In the genomic region with DNA sequence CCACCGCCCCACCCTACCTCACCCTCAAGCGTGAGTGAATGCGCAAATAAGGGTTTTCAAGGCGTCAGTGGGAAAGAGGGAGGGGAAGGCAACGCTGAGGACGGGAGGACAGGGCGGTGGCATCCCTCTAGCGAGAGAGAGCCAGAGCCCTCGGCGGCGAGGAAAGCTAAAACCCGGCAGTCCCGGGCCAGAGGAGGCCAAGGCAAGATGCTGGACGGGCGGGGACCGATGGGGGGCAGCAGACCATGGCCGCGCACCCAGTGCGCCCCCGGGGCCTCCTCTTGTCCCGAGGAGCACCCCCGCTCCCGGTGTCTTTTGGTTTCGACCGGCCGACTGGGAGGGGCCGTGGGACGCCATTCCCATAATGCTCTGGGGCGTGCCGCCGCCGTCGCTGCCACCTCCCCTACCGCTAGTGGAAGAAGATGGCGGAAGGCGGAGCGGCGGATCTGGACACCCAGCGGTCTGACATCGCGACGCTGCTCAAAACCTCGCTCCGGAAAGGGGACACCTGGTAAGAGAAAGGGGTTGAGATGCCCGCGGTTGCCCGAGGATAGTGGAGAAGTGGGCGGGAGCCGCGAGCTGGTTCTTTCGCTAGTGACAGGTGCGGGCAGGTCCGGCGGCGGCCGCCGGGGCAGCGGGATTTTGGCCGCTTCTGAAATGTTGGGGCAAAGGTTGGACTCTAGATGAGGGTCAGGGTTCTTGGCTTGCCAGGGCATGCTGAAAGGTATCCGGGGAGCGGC, we compare ENCODE assay signal across 1 cellular context.
TF ChIP-seq lines count a peak whose summit lies in the region.

A gene (plus strand): TSS at position 412 of the 740 bp plus-strand sequence. CDS start 11 bp downstream, at position 423.

TF ChIP-seq in HepG2, 621 proteins besides CTCF, POLR2A, EP300 and RAD21 (continued from another document and continues in another):
- TF ChIP-seq, protein P1, sequence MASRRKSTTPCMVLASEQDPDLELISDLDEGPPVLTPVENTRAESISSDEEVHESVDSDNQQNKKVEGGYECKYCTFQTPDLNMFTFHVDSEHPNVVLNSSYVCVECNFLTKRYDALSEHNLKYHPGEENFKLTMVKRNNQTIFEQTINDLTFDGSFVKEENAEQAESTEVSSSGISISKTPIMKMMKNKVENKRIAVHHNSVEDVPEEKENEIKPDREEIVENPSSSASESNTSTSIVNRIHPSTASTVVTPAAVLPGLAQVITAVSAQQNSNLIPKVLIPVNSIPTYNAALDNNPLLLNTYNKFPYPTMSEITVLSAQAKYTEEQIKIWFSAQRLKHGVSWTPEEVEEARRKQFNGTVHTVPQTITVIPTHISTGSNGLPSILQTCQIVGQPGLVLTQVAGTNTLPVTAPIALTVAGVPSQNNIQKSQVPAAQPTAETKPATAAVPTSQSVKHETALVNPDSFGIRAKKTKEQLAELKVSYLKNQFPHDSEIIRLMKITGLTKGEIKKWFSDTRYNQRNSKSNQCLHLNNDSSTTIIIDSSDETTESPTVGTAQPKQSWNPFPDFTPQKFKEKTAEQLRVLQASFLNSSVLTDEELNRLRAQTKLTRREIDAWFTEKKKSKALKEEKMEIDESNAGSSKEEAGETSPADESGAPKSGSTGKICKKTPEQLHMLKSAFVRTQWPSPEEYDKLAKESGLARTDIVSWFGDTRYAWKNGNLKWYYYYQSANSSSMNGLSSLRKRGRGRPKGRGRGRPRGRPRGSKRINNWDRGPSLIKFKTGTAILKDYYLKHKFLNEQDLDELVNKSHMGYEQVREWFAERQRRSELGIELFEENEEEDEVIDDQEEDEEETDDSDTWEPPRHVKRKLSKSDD (CRISPR knock-in tag; IDR thresholded peaks at IDR 0.05; ENCODE audit: low read depth): peak; percentile 87
- TF ChIP-seq NFE2L1 (CRISPR knock-in tag; IDR thresholded peaks at IDR 0.05; ENCODE audit: borderline replicate concordance): no peak
- no peak for TF ChIP-seq ZNF256 (CRISPR knock-in tag; conservative IDR thresholded peaks at IDR 0.05)
- 0 out of 2 replicates have a peak, but pooled peaks have one; percentile 44 for TF ChIP-seq ZNF24 (IDR thresholded peaks at IDR 0.05)
- peak; percentile 83; the same call in 1 of the 2 replicates for TF ChIP-seq HDAC1 (CRISPR knock-in tag; IDR thresholded peaks at IDR 0.05)
- TF ChIP-seq RFX1 (IDR thresholded peaks at IDR 0.05): no peak
- TF ChIP-seq GATA4 (IDR thresholded peaks at IDR 0.05; ENCODE audit: borderline replicate concordance, low read depth): peak; percentile 47
- TF ChIP-seq, protein P2, sequence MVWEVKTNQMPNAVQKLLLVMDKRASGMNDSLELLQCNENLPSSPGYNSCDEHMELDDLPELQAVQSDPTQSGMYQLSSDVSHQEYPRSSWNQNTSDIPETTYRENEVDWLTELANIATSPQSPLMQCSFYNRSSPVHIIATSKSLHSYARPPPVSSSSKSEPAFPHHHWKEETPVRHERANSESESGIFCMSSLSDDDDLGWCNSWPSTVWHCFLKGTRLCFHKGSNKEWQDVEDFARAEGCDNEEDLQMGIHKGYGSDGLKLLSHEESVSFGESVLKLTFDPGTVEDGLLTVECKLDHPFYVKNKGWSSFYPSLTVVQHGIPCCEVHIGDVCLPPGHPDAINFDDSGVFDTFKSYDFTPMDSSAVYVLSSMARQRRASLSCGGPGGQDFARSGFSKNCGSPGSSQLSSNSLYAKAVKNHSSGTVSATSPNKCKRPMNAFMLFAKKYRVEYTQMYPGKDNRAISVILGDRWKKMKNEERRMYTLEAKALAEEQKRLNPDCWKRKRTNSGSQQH (CRISPR knock-in tag; IDR thresholded peaks at IDR 0.05; ENCODE audit: low read depth): no peak
- TF ChIP-seq RBM39 (IDR thresholded peaks at IDR 0.05; ENCODE audit: low read depth, low read length, poor library complexity, severe bottlenecking): peak; percentile 90
- TF ChIP-seq ZNF629 (CRISPR knock-in tag; conservative IDR thresholded peaks at IDR 0.05): no peak
- TF ChIP-seq PTBP1 (IDR thresholded peaks at IDR 0.05; ENCODE audit: low read depth, low read length, poor library complexity, severe bottlenecking): peak; percentile 31
- TF ChIP-seq RAD51 (IDR thresholded peaks at IDR 0.05; ENCODE audit: borderline replicate concordance): no peak
- peak; percentile 37; the same call in 1 of the 2 replicates for TF ChIP-seq ZNF264 (CRISPR knock-in tag; IDR thresholded peaks at IDR 0.05)
- TF ChIP-seq FOSL1 (CRISPR knock-in tag; IDR thresholded peaks at IDR 0.05; ENCODE audit: borderline replicate concordance): no peak
- peak; percentile 81 for TF ChIP-seq ZNF883 (CRISPR knock-in tag; IDR thresholded peaks at IDR 0.05; ENCODE audit: not compliant biosample characterization)
- TF ChIP-seq TEAD3 (CRISPR knock-in tag; optimal IDR thresholded peaks at IDR 0.05; ENCODE audit: borderline replicate concordance): peak; percentile 57
- TF ChIP-seq ZNF282 (IDR thresholded peaks at IDR 0.05; ENCODE audit: partially characterized antibody): no peak
- TF ChIP-seq RXRA (CRISPR knock-in tag; IDR thresholded peaks at IDR 0.05): peak; percentile 77
- peak; percentile 94 for TF ChIP-seq KMT2A (CRISPR knock-in tag; IDR thresholded peaks at IDR 0.05)
- TF ChIP-seq, protein P3, sequence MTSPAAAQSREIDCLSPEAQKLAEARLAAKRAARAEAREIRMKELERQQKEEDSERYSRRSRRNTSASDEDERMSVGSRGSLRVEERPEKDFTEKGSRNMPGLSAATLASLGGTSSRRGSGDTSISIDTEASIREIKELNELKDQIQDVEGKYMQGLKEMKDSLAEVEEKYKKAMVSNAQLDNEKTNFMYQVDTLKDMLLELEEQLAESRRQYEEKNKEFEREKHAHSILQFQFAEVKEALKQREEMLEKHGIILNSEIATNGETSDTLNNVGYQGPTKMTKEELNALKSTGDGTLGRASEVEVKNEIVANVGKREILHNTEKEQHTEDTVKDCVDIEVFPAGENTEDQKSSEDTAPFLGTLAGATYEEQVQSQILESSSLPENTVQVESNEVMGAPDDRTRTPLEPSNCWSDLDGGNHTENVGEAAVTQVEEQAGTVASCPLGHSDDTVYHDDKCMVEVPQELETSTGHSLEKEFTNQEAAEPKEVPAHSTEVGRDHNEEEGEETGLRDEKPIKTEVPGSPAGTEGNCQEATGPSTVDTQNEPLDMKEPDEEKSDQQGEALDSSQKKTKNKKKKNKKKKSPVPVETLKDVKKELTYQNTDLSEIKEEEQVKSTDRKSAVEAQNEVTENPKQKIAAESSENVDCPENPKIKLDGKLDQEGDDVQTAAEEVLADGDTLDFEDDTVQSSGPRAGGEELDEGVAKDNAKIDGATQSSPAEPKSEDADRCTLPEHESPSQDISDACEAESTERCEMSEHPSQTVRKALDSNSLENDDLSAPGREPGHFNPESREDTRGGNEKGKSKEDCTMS (CRISPR knock-in tag; conservative IDR thresholded peaks at IDR 0.05): no peak
- no peak; the same call in 1 of the 2 replicates for TF ChIP-seq ZNF713 (CRISPR knock-in tag; IDR thresholded peaks at IDR 0.05)
- TF ChIP-seq ZNF20 (CRISPR knock-in tag; IDR thresholded peaks at IDR 0.05): no peak
- TF ChIP-seq, protein P4, sequence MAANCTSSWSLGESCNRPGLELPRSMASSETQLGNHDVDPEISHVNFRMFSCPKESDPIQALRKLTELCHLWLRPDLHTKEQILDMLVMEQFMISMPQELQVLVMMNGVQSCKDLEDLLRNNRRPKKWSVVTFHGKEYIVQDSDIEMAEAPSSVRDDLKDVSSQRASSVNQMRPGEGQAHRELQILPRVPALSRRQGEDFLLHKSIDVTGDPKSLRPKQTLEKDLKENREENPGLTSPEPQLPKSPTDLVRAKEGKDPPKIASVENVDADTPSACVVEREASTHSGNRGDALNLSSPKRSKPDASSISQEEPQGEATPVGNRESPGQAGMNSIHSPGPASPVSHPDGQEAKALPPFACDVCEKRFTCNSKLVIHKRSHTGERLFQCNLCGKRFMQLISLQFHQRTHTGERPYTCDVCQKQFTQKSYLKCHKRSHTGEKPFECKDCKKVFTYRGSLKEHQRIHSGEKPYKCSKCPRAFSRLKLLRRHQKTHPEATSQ (CRISPR knock-in tag; IDR thresholded peaks at IDR 0.05; ENCODE audit: borderline replicate concordance): peak; percentile 99; the same call in 1 of the 2 replicates
- 0 out of 2 replicates have a peak, but pooled peaks have one; percentile 3 for TF ChIP-seq NKX3-1 (CRISPR knock-in tag; IDR thresholded peaks at IDR 0.05)
- TF ChIP-seq ZNF660 (CRISPR knock-in tag; IDR thresholded peaks at IDR 0.05; ENCODE audit: borderline replicate concordance, low read depth): no peak
- 0 out of 2 replicates have a peak, but pooled peaks have one; percentile 29 for TF ChIP-seq GLI4 (CRISPR knock-in tag; IDR thresholded peaks at IDR 0.05; ENCODE audit: borderline replicate concordance)
- TF ChIP-seq ZNF253 (CRISPR knock-in tag; IDR thresholded peaks at IDR 0.05; ENCODE audit: borderline replicate concordance): no peak
- peak; percentile 65; the same call in 1 of the 2 replicates for TF ChIP-seq ZBTB7A (CRISPR knock-in tag; IDR thresholded peaks at IDR 0.05)
- TF ChIP-seq, protein P5, sequence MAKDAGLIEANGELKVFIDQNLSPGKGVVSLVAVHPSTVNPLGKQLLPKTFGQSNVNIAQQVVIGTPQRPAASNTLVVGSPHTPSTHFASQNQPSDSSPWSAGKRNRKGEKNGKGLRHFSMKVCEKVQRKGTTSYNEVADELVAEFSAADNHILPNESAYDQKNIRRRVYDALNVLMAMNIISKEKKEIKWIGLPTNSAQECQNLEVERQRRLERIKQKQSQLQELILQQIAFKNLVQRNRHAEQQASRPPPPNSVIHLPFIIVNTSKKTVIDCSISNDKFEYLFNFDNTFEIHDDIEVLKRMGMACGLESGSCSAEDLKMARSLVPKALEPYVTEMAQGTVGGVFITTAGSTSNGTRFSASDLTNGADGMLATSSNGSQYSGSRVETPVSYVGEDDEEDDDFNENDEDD (CRISPR knock-in tag; IDR thresholded peaks at IDR 0.05; ENCODE audit: borderline replicate concordance): peak; percentile 18; the same call in 1 of the 2 replicates
- TF ChIP-seq ELF3 (CRISPR knock-in tag; IDR thresholded peaks at IDR 0.05): peak; percentile 76
- TF ChIP-seq, protein P6, sequence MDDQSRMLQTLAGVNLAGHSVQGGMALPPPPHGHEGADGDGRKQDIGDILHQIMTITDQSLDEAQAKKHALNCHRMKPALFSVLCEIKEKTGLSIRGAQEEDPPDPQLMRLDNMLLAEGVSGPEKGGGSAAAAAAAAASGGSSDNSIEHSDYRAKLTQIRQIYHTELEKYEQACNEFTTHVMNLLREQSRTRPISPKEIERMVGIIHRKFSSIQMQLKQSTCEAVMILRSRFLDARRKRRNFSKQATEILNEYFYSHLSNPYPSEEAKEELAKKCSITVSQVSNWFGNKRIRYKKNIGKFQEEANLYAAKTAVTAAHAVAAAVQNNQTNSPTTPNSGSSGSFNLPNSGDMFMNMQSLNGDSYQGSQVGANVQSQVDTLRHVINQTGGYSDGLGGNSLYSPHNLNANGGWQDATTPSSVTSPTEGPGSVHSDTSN (CRISPR knock-in tag; IDR thresholded peaks at IDR 0.05; ENCODE audit: borderline replicate concordance): no peak
- TF ChIP-seq NFIB (CRISPR knock-in tag; IDR thresholded peaks at IDR 0.05; ENCODE audit: borderline replicate concordance): no peak
- TF ChIP-seq SSRP1 (CRISPR knock-in tag; IDR thresholded peaks at IDR 0.05): 0 out of 2 replicates have a peak, but pooled peaks have one; percentile 9
- TF ChIP-seq CREB1 (IDR thresholded peaks at IDR 0.05): peak; percentile 29; the same call in 1 of the 2 replicates
- TF ChIP-seq CREB1 (CRISPR knock-in tag; IDR thresholded peaks at IDR 0.05): peak; percentile 61; the same call in 1 of the 2 replicates
- peak; percentile 57; the same call in 1 of the 2 replicates for TF ChIP-seq ZNF776 (CRISPR knock-in tag; IDR thresholded peaks at IDR 0.05)
- TF ChIP-seq ZNF10 (CRISPR knock-in tag; IDR thresholded peaks at IDR 0.05; ENCODE audit: borderline replicate concordance, low read depth): no peak
- TF ChIP-seq ARNT (IDR thresholded peaks at IDR 0.05): no peak
- TF ChIP-seq MTA3 (CRISPR knock-in tag; IDR thresholded peaks at IDR 0.05): no peak
- TF ChIP-seq, protein P7, sequence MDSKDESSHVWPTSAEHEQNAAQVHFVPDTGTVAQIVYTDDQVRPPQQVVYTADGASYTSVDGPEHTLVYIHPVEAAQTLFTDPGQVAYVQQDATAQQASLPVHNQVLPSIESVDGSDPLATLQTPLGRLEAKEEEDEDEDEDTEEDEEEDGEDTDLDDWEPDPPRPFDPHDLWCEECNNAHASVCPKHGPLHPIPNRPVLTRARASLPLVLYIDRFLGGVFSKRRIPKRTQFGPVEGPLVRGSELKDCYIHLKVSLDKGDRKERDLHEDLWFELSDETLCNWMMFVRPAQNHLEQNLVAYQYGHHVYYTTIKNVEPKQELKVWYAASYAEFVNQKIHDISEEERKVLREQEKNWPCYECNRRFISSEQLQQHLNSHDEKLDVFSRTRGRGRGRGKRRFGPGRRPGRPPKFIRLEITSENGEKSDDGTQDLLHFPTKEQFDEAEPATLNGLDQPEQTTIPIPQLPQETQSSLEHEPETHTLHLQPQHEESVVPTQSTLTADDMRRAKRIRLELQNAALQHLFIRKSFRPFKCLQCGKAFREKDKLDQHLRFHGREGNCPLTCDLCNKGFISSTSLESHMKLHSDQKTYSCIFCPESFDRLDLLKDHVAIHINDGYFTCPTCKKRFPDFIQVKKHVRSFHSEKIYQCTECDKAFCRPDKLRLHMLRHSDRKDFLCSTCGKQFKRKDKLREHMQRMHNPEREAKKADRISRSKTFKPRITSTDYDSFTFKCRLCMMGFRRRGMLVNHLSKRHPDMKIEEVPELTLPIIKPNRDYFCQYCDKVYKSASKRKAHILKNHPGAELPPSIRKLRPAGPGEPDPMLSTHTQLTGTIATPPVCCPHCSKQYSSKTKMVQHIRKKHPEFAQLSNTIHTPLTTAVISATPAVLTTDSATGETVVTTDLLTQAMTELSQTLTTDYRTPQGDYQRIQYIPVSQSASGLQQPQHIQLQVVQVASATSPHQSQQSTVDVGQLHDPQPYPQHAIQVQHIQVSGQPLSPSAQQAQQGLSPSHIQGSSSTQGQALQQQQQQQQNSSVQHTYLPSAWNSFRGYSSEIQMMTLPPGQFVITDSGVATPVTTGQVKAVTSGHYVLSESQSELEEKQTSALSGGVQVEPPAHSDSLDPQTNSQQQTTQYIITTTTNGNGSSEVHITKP (CRISPR knock-in tag; IDR thresholded peaks at IDR 0.05; ENCODE audit: low read depth): peak; percentile 100
- TF ChIP-seq MED8 (CRISPR knock-in tag; IDR thresholded peaks at IDR 0.05; ENCODE audit: insufficient replicate concordance): peak; percentile 27
- no peak for TF ChIP-seq TEAD2 (CRISPR knock-in tag; IDR thresholded peaks at IDR 0.05)
- TF ChIP-seq MBNL3 (CRISPR knock-in tag; conservative IDR thresholded peaks at IDR 0.05): no peak
- TF ChIP-seq, protein P8, sequence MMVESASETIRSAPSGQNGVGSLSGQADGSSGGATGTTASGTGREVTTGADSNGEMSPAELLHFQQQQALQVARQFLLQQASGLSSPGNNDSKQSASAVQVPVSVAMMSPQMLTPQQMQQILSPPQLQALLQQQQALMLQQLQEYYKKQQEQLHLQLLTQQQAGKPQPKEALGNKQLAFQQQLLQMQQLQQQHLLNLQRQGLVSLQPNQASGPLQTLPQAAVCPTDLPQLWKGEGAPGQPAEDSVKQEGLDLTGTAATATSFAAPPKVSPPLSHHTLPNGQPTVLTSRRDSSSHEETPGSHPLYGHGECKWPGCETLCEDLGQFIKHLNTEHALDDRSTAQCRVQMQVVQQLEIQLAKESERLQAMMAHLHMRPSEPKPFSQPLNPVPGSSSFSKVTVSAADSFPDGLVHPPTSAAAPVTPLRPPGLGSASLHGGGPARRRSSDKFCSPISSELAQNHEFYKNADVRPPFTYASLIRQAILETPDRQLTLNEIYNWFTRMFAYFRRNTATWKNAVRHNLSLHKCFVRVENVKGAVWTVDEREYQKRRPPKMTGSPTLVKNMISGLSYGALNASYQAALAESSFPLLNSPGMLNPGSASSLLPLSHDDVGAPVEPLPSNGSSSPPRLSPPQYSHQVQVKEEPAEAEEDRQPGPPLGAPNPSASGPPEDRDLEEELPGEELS (CRISPR knock-in tag; IDR thresholded peaks at IDR 0.05): peak; percentile 53
- TF ChIP-seq ZSCAN12 (CRISPR knock-in tag; IDR thresholded peaks at IDR 0.05): no peak
- peak; percentile 84 for TF ChIP-seq GATAD2A (CRISPR knock-in tag; IDR thresholded peaks at IDR 0.05)
